ENCODE assay signal across 1 cellular context in the genomic region with DNA sequence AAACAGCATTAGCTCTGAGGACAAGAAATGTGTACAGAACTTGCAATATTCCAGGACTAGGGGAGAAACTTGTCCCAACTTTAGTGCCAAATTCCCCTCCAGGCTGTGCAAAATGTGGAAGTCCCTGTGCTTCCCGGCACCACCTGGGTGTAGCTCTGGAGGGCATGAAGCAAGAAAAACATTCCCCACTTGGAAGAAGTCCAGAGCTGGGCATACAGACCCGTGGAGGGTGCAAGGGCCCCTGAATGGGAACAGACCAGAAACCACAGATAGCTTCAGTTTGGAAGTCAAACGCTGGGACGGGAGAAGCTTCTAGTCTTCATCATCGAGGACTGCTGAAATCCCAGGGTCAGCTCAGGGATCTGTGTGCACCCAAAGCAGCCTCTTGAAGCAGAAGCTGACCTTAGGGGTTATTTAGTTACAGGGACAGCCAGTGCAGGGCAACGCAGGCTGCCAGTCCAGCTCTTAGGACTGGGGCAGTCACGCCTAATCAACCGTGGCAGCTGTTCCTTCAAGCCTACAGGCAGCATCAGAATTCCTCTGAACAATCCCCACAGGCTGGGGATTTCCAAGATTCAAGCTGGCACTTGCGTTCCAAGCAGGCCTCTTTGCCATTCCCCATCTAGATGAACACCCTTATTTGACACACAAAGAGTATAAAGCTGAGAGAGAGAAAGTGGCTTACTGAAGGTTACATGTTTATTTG.
TF ChIP-seq lines count a peak whose summit lies in the region.

No MANE protein-coding gene starts in this region.

TF ChIP-seq in GM23338, 12 proteins besides CTCF, POLR2A, EP300 and RAD21 (continued from another document):
- TF ChIP-seq, protein P1, sequence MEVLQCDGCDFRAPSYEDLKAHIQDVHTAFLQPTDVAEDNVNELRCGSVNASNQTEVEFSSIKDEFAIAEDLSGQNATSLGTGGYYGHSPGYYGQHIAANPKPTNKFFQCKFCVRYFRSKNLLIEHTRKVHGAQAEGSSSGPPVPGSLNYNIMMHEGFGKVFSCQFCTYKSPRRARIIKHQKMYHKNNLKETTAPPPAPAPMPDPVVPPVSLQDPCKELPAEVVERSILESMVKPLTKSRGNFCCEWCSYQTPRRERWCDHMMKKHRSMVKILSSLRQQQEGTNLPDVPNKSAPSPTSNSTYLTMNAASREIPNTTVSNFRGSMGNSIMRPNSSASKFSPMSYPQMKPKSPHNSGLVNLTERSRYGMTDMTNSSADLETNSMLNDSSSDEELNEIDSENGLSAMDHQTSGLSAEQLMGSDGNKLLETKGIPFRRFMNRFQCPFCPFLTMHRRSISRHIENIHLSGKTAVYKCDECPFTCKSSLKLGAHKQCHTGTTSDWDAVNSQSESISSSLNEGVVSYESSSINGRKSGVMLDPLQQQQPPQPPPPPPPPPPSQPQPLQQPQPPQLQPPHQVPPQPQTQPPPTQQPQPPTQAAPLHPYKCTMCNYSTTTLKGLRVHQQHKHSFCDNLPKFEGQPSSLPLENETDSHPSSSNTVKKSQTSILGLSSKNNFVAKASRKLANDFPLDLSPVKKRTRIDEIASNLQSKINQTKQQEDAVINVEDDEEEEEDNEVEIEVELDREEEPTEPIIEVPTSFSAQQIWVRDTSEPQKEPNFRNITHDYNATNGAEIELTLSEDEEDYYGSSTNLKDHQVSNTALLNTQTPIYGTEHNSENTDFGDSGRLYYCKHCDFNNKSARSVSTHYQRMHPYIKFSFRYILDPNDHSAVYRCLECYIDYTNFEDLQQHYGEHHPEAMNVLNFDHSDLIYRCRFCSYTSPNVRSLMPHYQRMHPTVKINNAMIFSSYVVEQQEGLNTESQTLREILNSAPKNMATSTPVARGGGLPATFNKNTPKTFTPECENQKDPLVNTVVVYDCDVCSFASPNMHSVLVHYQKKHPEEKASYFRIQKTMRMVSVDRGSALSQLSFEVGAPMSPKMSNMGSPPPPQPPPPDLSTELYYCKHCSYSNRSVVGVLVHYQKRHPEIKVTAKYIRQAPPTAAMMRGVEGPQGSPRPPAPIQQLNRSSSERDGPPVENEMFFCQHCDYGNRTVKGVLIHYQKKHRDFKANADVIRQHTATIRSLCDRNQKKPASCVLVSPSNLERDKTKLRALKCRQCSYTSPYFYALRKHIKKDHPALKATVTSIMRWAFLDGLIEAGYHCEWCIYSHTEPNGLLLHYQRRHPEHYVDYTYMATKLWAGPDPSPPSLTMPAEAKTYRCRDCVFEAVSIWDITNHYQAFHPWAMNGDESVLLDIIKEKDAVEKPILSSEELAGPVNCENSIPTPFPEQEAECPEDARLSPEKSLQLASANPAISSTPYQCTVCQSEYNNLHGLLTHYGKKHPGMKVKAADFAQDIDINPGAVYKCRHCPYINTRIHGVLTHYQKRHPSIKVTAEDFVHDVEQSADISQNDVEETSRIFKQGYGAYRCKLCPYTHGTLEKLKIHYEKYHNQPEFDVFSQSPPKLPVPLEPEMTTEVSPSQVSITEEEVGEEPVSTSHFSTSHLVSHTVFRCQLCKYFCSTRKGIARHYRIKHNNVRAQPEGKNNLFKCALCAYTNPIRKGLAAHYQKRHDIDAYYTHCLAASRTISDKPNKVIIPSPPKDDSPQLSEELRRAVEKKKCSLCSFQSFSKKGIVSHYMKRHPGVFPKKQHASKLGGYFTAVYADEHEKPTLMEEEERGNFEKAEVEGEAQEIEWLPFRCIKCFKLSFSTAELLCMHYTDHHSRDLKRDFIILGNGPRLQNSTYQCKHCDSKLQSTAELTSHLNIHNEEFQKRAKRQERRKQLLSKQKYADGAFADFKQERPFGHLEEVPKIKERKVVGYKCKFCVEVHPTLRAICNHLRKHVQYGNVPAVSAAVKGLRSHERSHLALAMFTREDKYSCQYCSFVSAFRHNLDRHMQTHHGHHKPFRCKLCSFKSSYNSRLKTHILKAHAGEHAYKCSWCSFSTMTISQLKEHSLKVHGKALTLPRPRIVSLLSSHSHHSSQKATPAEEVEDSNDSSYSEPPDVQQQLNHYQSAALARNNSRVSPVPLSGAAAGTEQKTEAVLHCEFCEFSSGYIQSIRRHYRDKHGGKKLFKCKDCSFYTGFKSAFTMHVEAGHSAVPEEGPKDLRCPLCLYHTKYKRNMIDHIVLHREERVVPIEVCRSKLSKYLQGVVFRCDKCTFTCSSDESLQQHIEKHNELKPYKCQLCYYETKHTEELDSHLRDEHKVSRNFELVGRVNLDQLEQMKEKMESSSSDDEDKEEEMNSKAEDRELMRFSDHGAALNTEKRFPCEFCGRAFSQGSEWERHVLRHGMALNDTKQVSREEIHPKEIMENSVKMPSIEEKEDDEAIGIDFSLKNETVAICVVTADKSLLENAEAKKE (CRISPR knock-in tag; IDR thresholded peaks at IDR 0.05) = no peak
- no peak for TF ChIP-seq EZH2 (IDR thresholded peaks at IDR 0.05; ENCODE audit: low read depth, unreplicated experiment)
- TF ChIP-seq, protein P2, sequence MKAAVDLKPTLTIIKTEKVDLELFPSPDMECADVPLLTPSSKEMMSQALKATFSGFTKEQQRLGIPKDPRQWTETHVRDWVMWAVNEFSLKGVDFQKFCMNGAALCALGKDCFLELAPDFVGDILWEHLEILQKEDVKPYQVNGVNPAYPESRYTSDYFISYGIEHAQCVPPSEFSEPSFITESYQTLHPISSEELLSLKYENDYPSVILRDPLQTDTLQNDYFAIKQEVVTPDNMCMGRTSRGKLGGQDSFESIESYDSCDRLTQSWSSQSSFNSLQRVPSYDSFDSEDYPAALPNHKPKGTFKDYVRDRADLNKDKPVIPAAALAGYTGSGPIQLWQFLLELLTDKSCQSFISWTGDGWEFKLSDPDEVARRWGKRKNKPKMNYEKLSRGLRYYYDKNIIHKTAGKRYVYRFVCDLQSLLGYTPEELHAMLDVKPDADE (IDR thresholded peaks at IDR 0.05) = no peak
- TF ChIP-seq JUNB (IDR thresholded peaks at IDR 0.05; ENCODE audit: unreplicated experiment) = no peak
TF ChIP-seq in GM23338: peak in this region for 0.
